8 cellular contexts compared by ENCODE assay signal in genomic region chr20:2172305-2173175, GRCh38.
DNase-seq lines count a peak whose midpoint lies in the region; ATAC-seq and TF ChIP-seq lines count a peak whose summit lies in the region.

No MANE protein-coding gene starts in this region.

- POLR2A ChIA-PET in BJ (lab: Charles Lee), result interaction anchor here (0.6 kb wide), 1 partner anchor 218 kb away, joined by 12 read pairs; no protein-coding TSS in a partner anchor

- no peaks in the 10 kb centered on the region for H3K36me3 ChIP-seq in BJ (ENCODE audit: control insufficient read depth, insufficient read depth, low read length)
- H3K36me3 ChIP-seq in HAP-1 (replicated peaks), result no peaks in the 10 kb centered on the region
- no peaks in the 10 kb centered on the region for H3K36me3 ChIP-seq in endodermal cell (ENCODE audit: control insufficient read depth, insufficient read depth, low read length)

- no peak for ATAC-seq in HG02623 (IDR thresholded peaks at IDR 0.05; ENCODE audit: unreplicated experiment)

- no peaks in the 10 kb centered on the region for H3K4me1 ChIP-seq in HAP-1
- H3K4me1 ChIP-seq in endodermal cell (ENCODE audit: control insufficient read depth, insufficient read depth, low read length), result no peaks in the 10 kb centered on the region

- no peak overlapping the region for H3K27ac Mint-ChIP-seq in endodermal cell

- 19 to 29% methylated on average over 11 to 15 of the region's 17 CpGs for WGBS in endodermal cell (ENCODE audit: insufficient coverage in 1 of 2, insufficient read length in 1 of 2), 2 experiments

- H3K36me3 Mint-ChIP-seq in endodermal cell (ENCODE audit: low read depth), result no peaks in the 10 kb centered on the region

- no peak overlapping the region for H3K4me3 Mint-ChIP-seq in endodermal cell

- H3K9me3 Mint-ChIP-seq in endodermal cell, result no peaks in the 10 kb centered on the region

- no peak overlapping the region for H3K27ac ChIP-seq in endodermal cell (ENCODE audit: low read depth, low read length)

- in situ Hi-C loops in HAP-1 (cut with MboI; ENCODE audit: low sequenced_read_pairs), result loop anchor here (10.0 kb wide), 1 partner anchor 208 kb away; no protein-coding TSS in a partner anchor

- H3K9ac ChIP-seq in endodermal cell (ENCODE audit: extremely low read depth, low read length, poor library complexity, severe bottlenecking), result no peak overlapping the region

- no peak overlapping the region for H3K4me3 ChIP-seq in BJ (ENCODE audit: low read depth, low read length)
- no peak overlapping the region for H3K4me3 ChIP-seq in HAP-1
- H3K4me3 ChIP-seq in endodermal cell (ENCODE audit: low read length), result no peak overlapping the region

- peaks cover 3% of the 10 kb centered on the region for H3K27me3 ChIP-seq in BJ (ENCODE audit: control insufficient read depth, insufficient read depth, low read length)
- H3K27me3 ChIP-seq in HAP-1 (ENCODE audit: low read depth), result 0 out of 2 replicates have a peak, but pooled peaks cover 2% of the 10 kb centered on the region
- peaks cover 20% of the 10 kb centered on the region for H3K27me3 ChIP-seq in endodermal cell (ENCODE audit: control insufficient read depth, insufficient read depth, low read length, poor library complexity, severe bottlenecking)

- H3K9me3 ChIP-seq in HAP-1, result no peaks in the 10 kb centered on the region
- H3K9me3 ChIP-seq in endodermal cell (ENCODE audit: control insufficient read depth, low read length), result no peaks in the 10 kb centered on the region

- peaks cover 2% of the 10 kb centered on the region for H3K4me1 Mint-ChIP-seq in endodermal cell

- DNase-seq in BJ (ENCODE audit: low read depth) (no peak), HAP-1 (ENCODE audit: low spot score in 2 of 2) (peak; percentile 10 to 74), NCI-H82 (lab: John Stamatoyannopoulos, UW) (peak; percentile 84), endodermal cell (peak; percentile 88), middle frontal gyrus (ENCODE audit: extremely low spot score, low spot score) (peak; percentile 66)
- peak; percentile 38 to 45 for DNase-seq in activated CD8-positive, alpha-beta memory T cell treated with anti-CD3 and anti-CD28 coated beads for 4 hours (ENCODE audit: low read depth in 2 of 2)
- DNase-seq in stimulated activated CD8-positive, alpha-beta memory T cell treated with anti-CD3 and anti-CD28 coated beads, Interleukin-4, amount 100 ng/mL, for 24 hours (ENCODE audit: low read depth), result peak; percentile 54

- CTCF ChIA-PET in BJ (lab: Yijun Ruan, JAX), result interaction anchor here (0.6 to 8.2 kb wide), 60 partner anchors 9 to 415 kb away, joined by 3 to 120 read pairs (median 4); no protein-coding TSS in a partner anchor

- peaks cover 19% of the 10 kb centered on the region for H3K27me3 Mint-ChIP-seq in endodermal cell (ENCODE audit: insufficient read depth)

- peak; percentile 92 for TF ChIP-seq CTCF in BJ (IDR thresholded peaks at IDR 0.05; ENCODE audit: insufficient read depth, low read depth, low read length)
- TF ChIP-seq CTCF in endodermal cell (conservative IDR thresholded peaks at IDR 0.05), result peak; percentile 97
